Comparison of ENCODE assay signal across 8 cellular contexts in the genomic region with DNA sequence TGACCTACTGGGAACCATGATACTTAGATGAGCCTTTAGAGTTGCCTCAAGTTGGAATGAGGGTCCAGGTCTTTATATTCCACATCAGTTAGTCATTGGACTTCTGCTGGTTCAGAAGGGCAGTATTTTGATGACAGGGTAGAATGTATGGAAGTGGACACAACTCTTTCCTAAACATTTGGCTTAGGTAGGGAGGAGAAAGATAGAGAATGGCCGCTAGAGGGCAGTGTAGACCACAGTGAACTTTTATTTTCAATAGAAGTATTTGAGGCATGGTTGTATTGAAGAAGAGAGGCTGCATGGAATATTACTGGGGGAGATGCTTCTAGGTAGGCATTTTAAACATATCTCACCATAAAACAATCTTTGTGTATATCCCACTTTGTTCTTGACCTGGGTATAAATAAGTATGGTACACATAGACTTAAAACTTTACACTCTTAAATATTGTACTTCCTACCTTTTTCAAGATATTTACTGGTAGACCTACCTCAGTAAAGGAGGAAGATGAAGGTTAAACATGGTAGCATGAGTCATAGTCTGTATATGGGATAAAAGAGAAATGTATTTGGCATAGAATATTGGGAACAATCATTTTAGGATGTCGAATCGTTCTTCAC.
DNase-seq lines count a peak whose midpoint lies in the region; ATAC-seq and TF ChIP-seq lines count a peak whose summit lies in the region.
"Had no signal": no experiment of that assay in that cellular context is flagged by ENCODE, and none has a peak within 500 bp of the region (broad histone marks: within the 10 kb centered on the region; RNA-seq: fewer than 3 reads in every experiment).

No MANE protein-coding gene starts in this region.

- H3K27ac ChIP-seq in HL-60 (replicated peaks) (no peak overlapping the region), RWPE2 (ENCODE audit: poor library complexity, severe bottlenecking) (no peak overlapping the region)
- H3K27ac ChIP-seq: epithelial cell of prostate had no signal

- peak; percentile 80 for ATAC-seq in GM19455 (IDR thresholded peaks at IDR 0.05; ENCODE audit: unreplicated experiment)
- peak; percentile 76 for ATAC-seq in RWPE2 (ENCODE audit: low read depth)

- H3K27me3 ChIP-seq in HL-60 (ENCODE audit: insufficient read depth, poor library complexity, severe bottlenecking) (no peaks in the 10 kb centered on the region), RWPE2 (ENCODE audit: insufficient read depth, poor library complexity, severe bottlenecking) (no peaks in the 10 kb centered on the region)

- no peaks in the 10 kb centered on the region for H3K4me1 ChIP-seq in RWPE2 (ENCODE audit: insufficient read depth, poor library complexity, severe bottlenecking)

- TF ChIP-seq CTCF in HL-60 (IDR thresholded peaks at IDR 0.05; ENCODE audit: insufficient read depth, low read length) (peak; percentile 34), RWPE2 (IDR thresholded peaks at IDR 0.05; ENCODE audit: poor library complexity, severe bottlenecking) (peak; percentile 88)

- peak; percentile 72 for DNase-seq in EH (ENCODE audit: low read depth)
- DNase-seq in HL-60 (ENCODE audit: low read depth in 1 of 2, low spot score in 1 of 2), result peak in 1 of 2 experiments; percentile 28
- DNase-seq in RWPE2 (ENCODE audit: low spot score), result no peak
- peak; percentile 82 for DNase-seq in astrocyte of the hippocampus (ENCODE audit: low read depth, low spot score)
- peak; percentile 55 for DNase-seq in iPS-NIHi11 (ENCODE audit: low spot score)
- DNase-seq in stimulated activated CD4-positive, alpha-beta T cell treated with anti-CD3 and anti-CD28 coated beads, Interleukin-1b, Interleukin-23, amount 100 ng/mL, for 24 hours (ENCODE audit: low read depth in 4 of 4, low spot score in 1 of 4), result peak; percentile 17 to 37 (median 18)

- no peak overlapping the region for H3K4me3 ChIP-seq in HL-60 (replicated peaks; ENCODE audit: insufficient read depth, low read length)
- no peak overlapping the region for H3K4me3 ChIP-seq in RWPE2 (ENCODE audit: severe bottlenecking)

- no peaks in the 10 kb centered on the region for H3K9me3 ChIP-seq in RWPE2 (ENCODE audit: severe bottlenecking)

- H3K36me3 ChIP-seq in RWPE2 (ENCODE audit: low read depth), result no peaks in the 10 kb centered on the region
